Comparison of ENCODE assay signal across 34 cellular contexts in genomic region chr19:51382004-51382403, GRCh38. TPM values are rescaled to one million over a fixed set of nuclear protein-coding genes. Genes with fewer than 3 reads are reported as not detected.
"Had no signal": no experiment of that assay in that cellular context is flagged by ENCODE, and none has a peak within 500 bp of the region (broad histone marks: within the 10 kb centered on the region; RNA-seq: fewer than 3 reads in every experiment).

No MANE protein-coding gene starts in this region.

- H3K36me3 ChIP-seq: ascending aorta, breast epithelium, cardiac muscle cell, esophagus muscularis mucosa, gastrocnemius medialis, heart left ventricle, WERI-Rb-1 had no signal

- H3K4me3 Mint-ChIP-seq: activated B cell treated with CpG ODN at 0.5 μM for 24 hours; activated CD4-positive, alpha-beta memory T cell treated with anti-CD3 and anti-CD28 coated beads for 36 hours; activated naive CD4-positive, alpha-beta T cell treated with anti-CD3 and anti-CD28 coated beads, Interleukin-2, amount 10 ng/mL, durations not matched to agents 7 days and 5 days; activated naive CD8-positive, alpha-beta T cell treated with anti-CD3 and anti-CD28 coated beads, Interleukin-2, amount 10 ng/mL, durations not matched to agents 7 days and 5 days; activated T-cell treated with anti-CD3 and anti-CD28 coated beads, Interleukin-2, amount 50 U/mL, for 4 hours; activated T-helper 1 cell treated with anti-CD3 and anti-CD28 coated beads, Interleukin-12 subunit alpha, Interleukin-12 subunit beta, Interleukin-2, Interleukin-4 antibody, amounts not matched to agents 30 ng/mL and 10 ng/mL and 1 ng/mL, durations not matched to agents 14 hours and 24 hours and 36 hours; brain; effector memory CD8-positive, alpha-beta T cell; T-helper 17 cell; T-helper 2 cell treated with Interferon-gamma antibody and Interleukin-4, amounts not matched to agents 5 μg/mL and 100 μg/mL, for 36 hours had no signal

- ATAC-seq: activated CD4-positive, CD25-positive, alpha-beta regulatory T cell treated with anti-CD3 and anti-CD28 coated beads, Interleukin-2, amount 50 U/mL, for 24 hours; activated T-cell treated with anti-CD3 and anti-CD28 coated beads, Interleukin-2, amount 50 U/mL, for 4 hours; effector memory CD8-positive, alpha-beta T cell; foreskin keratinocyte; gastrocnemius medialis; heart left ventricle; T-helper 17 cell had no signal

- H3K4me1 Mint-ChIP-seq: activated B cell treated with CpG ODN at 0.5 μM for 24 hours, brain, T-helper 17 cell had no signal

- H3K36me3 Mint-ChIP-seq: activated CD4-positive, alpha-beta memory T cell treated with anti-CD3 and anti-CD28 coated beads for 36 hours; activated naive CD4-positive, alpha-beta T cell treated with anti-CD3 and anti-CD28 coated beads, Interleukin-2, amount 50 U/mL, for 72 hours; brain had no signal

- H3K4me3 ChIP-seq: ascending aorta, breast epithelium, cardiac muscle cell, esophagus muscularis mucosa, gastrocnemius medialis, heart left ventricle had no signal

- H3K9me3 ChIP-seq: ascending aorta, breast epithelium, gastrocnemius medialis had no signal

- H3K27ac ChIP-seq: ascending aorta, breast epithelium, cardiac muscle cell, esophagus muscularis mucosa, foreskin keratinocyte, gastrocnemius medialis, heart left ventricle, WERI-Rb-1 had no signal

- H3K27me3 ChIP-seq: ascending aorta, breast epithelium, cardiac muscle cell, esophagus muscularis mucosa, foreskin keratinocyte, gastrocnemius medialis, heart left ventricle had no signal

- H3K27ac Mint-ChIP-seq: activated B cell treated with CpG ODN at 0.5 μM for 24 hours; activated CD4-positive, alpha-beta memory T cell treated with anti-CD3 and anti-CD28 coated beads for 36 hours; activated naive CD4-positive, alpha-beta T cell treated with anti-CD3 and anti-CD28 coated beads, Interleukin-2, amount 10 ng/mL, durations not matched to agents 7 days and 5 days; activated naive CD4-positive, alpha-beta T cell treated with anti-CD3 and anti-CD28 coated beads, Interleukin-2, amount 50 U/mL, for 72 hours; activated naive CD8-positive, alpha-beta T cell treated with anti-CD3 and anti-CD28 coated beads, Interleukin-2, amount 10 ng/mL, durations not matched to agents 7 days and 5 days; activated T-helper 1 cell treated with anti-CD3 and anti-CD28 coated beads, Interleukin-12 subunit alpha, Interleukin-12 subunit beta, Interleukin-2, Interleukin-4 antibody, amounts not matched to agents 30 ng/mL and 10 ng/mL and 1 ng/mL, durations not matched to agents 14 hours and 24 hours and 36 hours; brain; T-helper 17 cell; T-helper 2 cell treated with Interferon-gamma antibody and Interleukin-4, amounts not matched to agents 5 μg/mL and 100 μg/mL, for 36 hours had no signal

- H3K4me1 ChIP-seq: ascending aorta, breast epithelium, esophagus muscularis mucosa, foreskin keratinocyte, gastrocnemius medialis, heart left ventricle had no signal

- H3K27me3 Mint-ChIP-seq: activated CD4-positive, alpha-beta memory T cell treated with anti-CD3 and anti-CD28 coated beads for 36 hours; activated naive CD8-positive, alpha-beta T cell treated with anti-CD3 and anti-CD28 coated beads, Interleukin-2, amount 10 ng/mL, durations not matched to agents 7 days and 5 days; effector memory CD8-positive, alpha-beta T cell; T-helper 17 cell had no signal

- FAIRE-seq: colon had no signal

- DNase-seq: activated B cell treated with CpG ODN at 0.5 μM for 24 hours; activated CD4-positive, alpha-beta memory T cell treated with anti-CD3 and anti-CD28 coated beads for 36 hours; activated CD4-positive, alpha-beta T cell treated with anti-CD3 and anti-CD28 coated beads for 4 hours; activated CD4-positive, alpha-beta T cell treated with anti-CD3 and anti-CD28 coated beads, Interleukin-2, amount 50 U/mL, for 1 hour; activated CD8-positive, alpha-beta memory T cell treated with anti-CD3 and anti-CD28 coated beads, Interleukin-2, amount 50 U/mL, for 48 hours; activated gamma-delta T cell; activated naive CD4-positive, alpha-beta T cell; activated naive CD4-positive, alpha-beta T cell treated with anti-CD3 and anti-CD28 coated beads, Interleukin-2, amount 10 ng/mL, durations not matched to agents 7 days and 5 days; activated naive CD8-positive, alpha-beta T cell treated with anti-CD3 and anti-CD28 coated beads, Interleukin-2, amount 10 ng/mL, durations not matched to agents 7 days and 5 days; activated T-cell treated with anti-CD3 and anti-CD28 coated beads for 4 hours; activated T-cell treated with anti-CD3 and anti-CD28 coated beads, Interleukin-2, amount 50 U/mL, for 4 hours; cortex of kidney; dermis blood vessel endothelial cell; effector CD4-positive, alpha-beta T cell; effector memory CD8-positive, alpha-beta T cell; foreskin keratinocyte; gastrocnemius medialis; glutamatergic neuron; heart left ventricle; T-helper 1 cell; T-helper 17 cell; T1000; WERI-Rb-1 had no signal

- H3K9me3 Mint-ChIP-seq: activated B cell treated with CpG ODN at 0.5 μM for 24 hours; activated naive CD4-positive, alpha-beta T cell treated with anti-CD3 and anti-CD28 coated beads, Interleukin-2, amount 50 U/mL, for 72 hours; activated T-cell treated with anti-CD3 and anti-CD28 coated beads, Interleukin-2, amount 50 U/mL, for 4 hours; effector memory CD8-positive, alpha-beta T cell had no signal

RNA-seq across cellular contexts. Expression of gene LIM2, which starts 5.8 kb away (rescaled TPM):
- total RNA-seq: activated B cell treated with CpG ODN at 0.5 μM for 24 hours; activated naive CD8-positive, alpha-beta T cell treated with anti-CD3 and anti-CD28 coated beads, Interleukin-2, amount 10 ng/mL, durations not matched to agents 7 days and 5 days; activated T-helper 1 cell treated with anti-CD3 and anti-CD28 coated beads, Interleukin-12 subunit alpha, Interleukin-12 subunit beta, Interleukin-2, Interleukin-4 antibody, amounts not matched to agents 30 ng/mL and 10 ng/mL and 1 ng/mL, durations not matched to agents 14 hours and 24 hours and 36 hours; ascending aorta; breast epithelium; cardiac muscle cell; chondrocyte; dermis blood vessel endothelial cell; esophagus muscularis mucosa; foreskin keratinocyte; gastrocnemius medialis; heart left ventricle; T-helper 17 cell had no signal
- polyA plus RNA-seq: cardiac muscle cell, foreskin keratinocyte, heart left ventricle had no signal

RNA-seq across cellular contexts. Expression of gene C19orf84, which starts 8.4 kb away (rescaled TPM):
- total RNA-seq: activated B cell treated with CpG ODN at 0.5 μM for 24 hours; activated CD4-positive, alpha-beta memory T cell treated with anti-CD3 and anti-CD28 coated beads for 36 hours; activated naive CD4-positive, alpha-beta T cell treated with anti-CD3 and anti-CD28 coated beads, Interleukin-2, amount 50 U/mL, for 72 hours; activated naive CD8-positive, alpha-beta T cell treated with anti-CD3 and anti-CD28 coated beads, Interleukin-2, amount 10 ng/mL, durations not matched to agents 7 days and 5 days; activated T-cell treated with anti-CD3 and anti-CD28 coated beads, Interleukin-2, amount 50 U/mL, for 4 hours; ascending aorta; breast epithelium; cardiac muscle cell; chondrocyte; dermis blood vessel endothelial cell; esophagus muscularis mucosa; foreskin keratinocyte; gastrocnemius medialis; heart left ventricle; T-helper 17 cell had no signal
- polyA plus RNA-seq: cardiac muscle cell, foreskin keratinocyte, heart left ventricle had no signal

RNA-seq across cellular contexts. Expression of gene NKG7, which starts 9.6 kb away (rescaled TPM):
- total RNA-seq: cardiac muscle cell, chondrocyte, dermis blood vessel endothelial cell, foreskin keratinocyte had no signal
- polyA plus RNA-seq: foreskin keratinocyte had no signal

RNA-seq across cellular contexts. Expression of gene CLDND2, which starts 13.2 kb away (rescaled TPM):
- total RNA-seq: ascending aorta, breast epithelium, chondrocyte, dermis blood vessel endothelial cell, esophagus muscularis mucosa, gastrocnemius medialis had no signal
- polyA plus RNA-seq: heart left ventricle had no signal
